Comparison of ENCODE assay signal across 15 cellular contexts in genomic region chr7:16921644-16922257, GRCh38. TPM values are rescaled to one million over a fixed set of nuclear protein-coding genes. Genes with fewer than 3 reads are reported as not detected.
A peak's percentile ranks its signal among the peaks of the same experiment; 100 is the strongest.
DNase-seq lines count a peak whose midpoint lies in the region; ATAC-seq, FAIRE-seq and TF ChIP-seq lines count a peak whose summit lies in the region.
"Had no signal": no experiment of that assay in that cellular context is flagged by ENCODE, and none has a peak within 500 bp of the region (broad histone marks: within the 10 kb centered on the region; RNA-seq: fewer than 3 reads in every experiment).

No MANE protein-coding gene starts in this region.

- H4K91ac ChIP-seq in mesenchymal stem cell (ENCODE audit: low read length): no peak overlapping the region

- H3K9ac ChIP-seq in mesenchymal stem cell (ENCODE audit: low read length): peak overlapping the region; percentile 37

- no peak overlapping the region for H3K4me3 Mint-ChIP-seq in chondrocyte (ENCODE audit: unreplicated experiment)
- H3K4me3 Mint-ChIP-seq: activated B cell treated with CpG ODN at 0.5 μM for 24 hours, natural killer cell had no signal

- peak overlapping the region; percentile 92 for H3K27ac Mint-ChIP-seq in chondrocyte (ENCODE audit: unreplicated experiment)
- H3K27ac Mint-ChIP-seq: activated B cell treated with CpG ODN at 0.5 μM for 24 hours, natural killer cell had no signal

- no peaks in the 10 kb centered on the region for H3K9me3 Mint-ChIP-seq in chondrocyte (ENCODE audit: low read depth)
- H3K9me3 Mint-ChIP-seq: activated B cell treated with CpG ODN at 0.5 μM for 24 hours, natural killer cell had no signal

- peak overlapping the region in 1 of 2 experiments; percentile 22 for H3K18ac ChIP-seq in mesenchymal stem cell (ENCODE audit: low read depth in 1 of 2, low read length in 2 of 2)

- peak in 1 of 2 experiments; percentile 31; a peak in 1 of 5 replicates for TF ChIP-seq RAD21 in A549 (conservative IDR thresholded peaks at IDR 0.05 in 1 of 2, IDR thresholded peaks at IDR 0.05 in 1 of 2)

- no peaks in the 10 kb centered on the region for H3K27me3 ChIP-seq in mesenchymal stem cell (ENCODE audit: control insufficient read depth in 1 of 2, insufficient read depth in 1 of 2, low read length in 2 of 2)
- H3K27me3 ChIP-seq: BE2C had no signal

- no peak overlapping the region for H2AK5ac ChIP-seq in mesenchymal stem cell (ENCODE audit: low read length, severe bottlenecking)

- no peaks in the 10 kb centered on the region for H3K27me3 Mint-ChIP-seq in chondrocyte (ENCODE audit: low read depth)

- no peak overlapping the region for H3K14ac ChIP-seq in mesenchymal stem cell (ENCODE audit: low read length in 2 of 2)

- peak; percentile 52 to 77; a peak in 5 of 6 replicates for ATAC-seq in A549
- ATAC-seq: natural killer cell had no signal

- CTCF ChIA-PET in A549 (lab: Yijun Ruan, JAX): interaction anchor here (0.8 to 3.2 kb wide), 5 partner anchors 30 to 121 kb away, joined by 3 to 27 read pairs (median 3); no protein-coding TSS in a partner anchor

- H3K9me3 ChIP-seq in A549: no peaks in the 10 kb centered on the region
- no peaks in the 10 kb centered on the region for H3K9me3 ChIP-seq in mesenchymal stem cell (ENCODE audit: control insufficient read depth, low read length)
- H3K9me3 ChIP-seq: BE2C had no signal

- H3K4ac ChIP-seq in mesenchymal stem cell (ENCODE audit: low read depth in 1 of 2, low read length in 2 of 2): peak overlapping the region in 1 of 2 experiments; percentile 7

- H3K36me3 ChIP-seq in mesenchymal stem cell (ENCODE audit: control insufficient read depth in 1 of 2, insufficient read depth in 2 of 2, low read depth in 1 of 2, low read length in 2 of 2): no peaks in the 10 kb centered on the region
- H3K36me3 ChIP-seq: BE2C had no signal

- H4K8ac ChIP-seq in mesenchymal stem cell (ENCODE audit: low read length): no peak overlapping the region

- TF ChIP-seq POLR2A in A549 (IDR thresholded peaks at IDR 0.05; ENCODE audit: low read length): no peak

- WGBS in A549 (ENCODE audit: missing lambda C conversion rate): 4% methylated on average over 3 of the region's 3 CpGs
- 88% methylated on average over 3 of the region's 3 CpGs for WGBS in mesenchymal stem cell

- DNase-seq in A549 (ENCODE audit: low read depth in 1 of 2, low spot score in 1 of 2) (peak in 1 of 2 experiments; percentile 82), GM03348 (ENCODE audit: low spot score) (peak; percentile 16), chondrocyte (ENCODE audit: low spot score) (no peak), mesenchymal stem cell (no peak), middle frontal gyrus (ENCODE audit: extremely low spot score, low spot score) (no peak), KG1 (lab: John Stamatoyannopoulos, UW) (no peak), A172 (ENCODE audit: low spot score) (no peak), NCI-H1092 (lab: John Stamatoyannopoulos, UW) (no peak)
- DNase-seq: activated B cell treated with CpG ODN at 0.5 μM for 24 hours, BE2C, natural killer cell, NCI-H510A treated with DMSO at 0.1 percent for 48 hours had no signal

- H3K4me3 ChIP-seq in A549: peak overlapping the region; percentile 11; the same call in 1 of the 3 replicates
- H3K4me3 ChIP-seq in mesenchymal stem cell (ENCODE audit: insufficient read depth in 1 of 2, low read depth in 1 of 2, low read length in 2 of 2): no peak overlapping the region

- POLR2A ChIA-PET in A549 (lab: Yijun Ruan, JAX): interaction anchor here (0.9 kb wide), 1 partner anchor 74 kb away, joined by 3 read pairs; no protein-coding TSS in a partner anchor

- H2BK15ac ChIP-seq in mesenchymal stem cell (ENCODE audit: low read depth, poor library complexity, severe bottlenecking): no peak overlapping the region

- H3K27ac ChIP-seq in A549: peak overlapping the region; percentile 83 to 86
- H3K27ac ChIP-seq in mesenchymal stem cell (ENCODE audit: low read length, poor library complexity, severe bottlenecking): peak overlapping the region; percentile 99

- no peaks in the 10 kb centered on the region for H3K36me3 Mint-ChIP-seq in chondrocyte (ENCODE audit: low read depth)
- H3K36me3 Mint-ChIP-seq: natural killer cell had no signal

- no peak overlapping the region for H2AFZ ChIP-seq in mesenchymal stem cell (ENCODE audit: low read depth, low read length)

- no peak overlapping the region for H3K23ac ChIP-seq in mesenchymal stem cell (ENCODE audit: low read length in 2 of 2)

- FAIRE-seq in A549 (lab: Jason Lieb, UNC): peak; percentile 61
- FAIRE-seq: endometrium had no signal

- H2BK120ac ChIP-seq in mesenchymal stem cell (ENCODE audit: low read depth, low read length): no peak overlapping the region

- H2BK5ac ChIP-seq in mesenchymal stem cell (ENCODE audit: low read depth, low read length, poor library complexity, severe bottlenecking): peak overlapping the region; percentile 97

- H3K79me1 ChIP-seq in mesenchymal stem cell (replicated peaks; ENCODE audit: low read length, poor library complexity, severe bottlenecking): peaks cover 2% of the 10 kb centered on the region

- peaks cover 49% of the 10 kb centered on the region for H3K4me1 ChIP-seq in A549
- peaks cover 5% of the 10 kb centered on the region for H3K4me1 ChIP-seq in mesenchymal stem cell (ENCODE audit: control insufficient read depth, insufficient read depth, low read depth, low read length)
- H3K4me1 ChIP-seq: BE2C had no signal

- peak overlapping the region in 1 of 2 experiments; percentile 15 for H2BK12ac ChIP-seq in mesenchymal stem cell (ENCODE audit: low read length in 2 of 2)

- peaks cover 44% of the 10 kb centered on the region for H3K4me1 Mint-ChIP-seq in chondrocyte (ENCODE audit: low read depth)

- TF ChIP-seq CTCF in A549 (IDR thresholded peaks at IDR 0.05) (no peak), chondrocyte (IDR thresholded peaks at IDR 0.05) (no peak)

- H3K4me2 ChIP-seq in A549 (peak overlapping the region; percentile 81), mesenchymal stem cell (ENCODE audit: low read length, poor library complexity, severe bottlenecking) (peak overlapping the region; percentile 37)

- TF ChIP-seq EP300 in A549 (IDR thresholded peaks at IDR 0.05): peak in 1 of 2 experiments; percentile 70; a peak in 2 of 5 replicates

TF ChIP-seq in A549, 52 proteins besides CTCF, POLR2A, EP300 and RAD21:
- TF ChIP-seq ATOH8 (CRISPR knock-in tag; IDR thresholded peaks at IDR 0.05; ENCODE audit: low read depth) (no peak), EHF (CRISPR knock-in tag; IDR thresholded peaks at IDR 0.05) (peak; percentile 60; the same call in 1 of the 2 replicates), FOSL2 (IDR thresholded peaks at IDR 0.05) (no peak), FOSL2 (CRISPR knock-in tag; IDR thresholded peaks at IDR 0.05) (peak; percentile 38; the same call in 1 of the 2 replicates), JUN (IDR thresholded peaks at IDR 0.05) (peak; percentile 28 to 52; a peak in 1 of 5 replicates), SREBF2 (IDR thresholded peaks at IDR 0.05) (no peak), GATA3 (IDR thresholded peaks at IDR 0.05; ENCODE audit: borderline replicate concordance) (peak; percentile 56), JUNB (IDR thresholded peaks at IDR 0.05) (peak; percentile 41; the same call in 1 of the 2 replicates)
TF ChIP-seq in A549: peak in this region for 5.

RNA-seq across cellular contexts. Expression of gene AGR3, which starts 40.0 kb away (rescaled TPM):
- polyA plus RNA-seq in A549 (2011; rRNA removed) (0.36 and 0.52 TPM in 2 replicates), A549 (2017; fragmentation: RNase III; extraction: RNeasy Plus Mini Kit Qiagen cat#74134 plus additional on column Dnase treatment) (not detected in 3 replicates)
- not detected in 2 replicates for polyA plus RNA-seq in A549 (2012; cell fraction: cytosol; rRNA removed)
- not detected in 2 replicates for polyA plus RNA-seq in A549 (2012; cell fraction: nucleus; rRNA removed)
- not detected in 2 replicates for polyA minus RNA-seq in A549 (2011; rRNA and poly(A)+ RNA removed)
- not detected in 3 replicates for total RNA-seq in chondrocyte
- not detected for polyA plus RNA-seq in mesenchymal stem cell (2013, experiment 1 of 2)
- not detected for polyA plus RNA-seq in mesenchymal stem cell (2013, experiment 2 of 2)
- not detected in 2 replicates for total RNA-seq in A172 (2014; rRNA removed; shearing (Covaris generic))
- total RNA-seq: activated B cell treated with CpG ODN at 0.5 μM for 24 hours, M059J, natural killer cell, SK-MEL-5 had no signal
